14 cellular contexts compared by ENCODE assay signal in genomic region chr2:226994775-226995174, GRCh38.
DNase-seq lines count a peak whose midpoint lies in the region; ATAC-seq and TF ChIP-seq lines count a peak whose summit lies in the region.
"Had no signal": no experiment of that assay in that cellular context is flagged by ENCODE, and none has a peak within 500 bp of the region (broad histone marks: within the 10 kb centered on the region; RNA-seq: fewer than 3 reads in every experiment).

No MANE protein-coding gene starts in this region.

- peak; percentile 21 for TF ChIP-seq CTCF in GM12873 (IDR thresholded peaks at IDR 0.05; ENCODE audit: insufficient read depth, low read depth, low read length, missing control alignments)
- peak; percentile 27; the same call in 1 of the 2 replicates for TF ChIP-seq CTCF in Panc1 (IDR thresholded peaks at IDR 0.05)
- peak; percentile 34 for TF ChIP-seq CTCF in neural crest cell (conservative IDR thresholded peaks at IDR 0.05)
- no peak for TF ChIP-seq CTCF in upper lobe of left lung (IDR thresholded peaks at IDR 0.05)
- no peak for TF ChIP-seq CTCF in WERI-Rb-1 (IDR thresholded peaks at IDR 0.05; ENCODE audit: low read depth, low read length)

- WGBS in upper lobe of left lung, 2 donors: 92 to 93% methylated on average over 4 of the region's 4 CpGs

- no peak overlapping the region for H3K4me3 ChIP-seq in Panc1 (ENCODE audit: low read depth in 2 of 2, low read length in 2 of 2)
- H3K4me3 ChIP-seq in upper lobe of left lung: no peak overlapping the region
- no peak overlapping the region for H3K4me3 ChIP-seq in WERI-Rb-1 (ENCODE audit: low read depth, low read length)
- H3K4me3 ChIP-seq: A549 had no signal

- intact Hi-C loops in Panc1 (cut with micrococcal nuclease; ENCODE audit: unreplicated experiment): no loop called here

- ATAC-seq in Panc1: no peak
- ATAC-seq in upper lobe of left lung (ENCODE audit: low FRiP score in 2 of 2): no peak
- ATAC-seq: effector memory CD8-positive, alpha-beta T cell had no signal

- DNase-seq in NCI-H82 (lab: John Stamatoyannopoulos, UW) (peak; percentile 24), NCI-H82 treated with DMSO at 0.1 percent for 48 hours (lab: John Stamatoyannopoulos, UW; ENCODE audit: unreplicated experiment) (no peak), Panc1 (ENCODE audit: low read depth, low spot score) (no peak), neural crest cell (ENCODE audit: low read depth, low spot score) (no peak), upper lobe of left lung (no peak), WERI-Rb-1 (no peak), amygdala (lab: John Stamatoyannopoulos, UW) (no peak)
- DNase-seq: activated naive CD4-positive, alpha-beta T cell; effector memory CD8-positive, alpha-beta T cell; MV-4-11; naive B cell; retina had no signal

- no peaks in the 10 kb centered on the region for H3K27me3 Mint-ChIP-seq in neural crest cell (ENCODE audit: low read depth)
- H3K27me3 Mint-ChIP-seq: effector memory CD8-positive, alpha-beta T cell; naive B cell had no signal

- H3K27ac Mint-ChIP-seq in neural crest cell (ENCODE audit: unreplicated experiment): no peak overlapping the region

- peaks cover 8% of the 10 kb centered on the region for H3K4me1 Mint-ChIP-seq in neural crest cell
- H3K4me1 Mint-ChIP-seq: naive B cell had no signal

- no peak for TF ChIP-seq EP300 in upper lobe of left lung (IDR thresholded peaks at IDR 0.05)

- POLR2A ChIA-PET in Panc1 (lab: Charles Lee): no interaction called here

- no peak for TF ChIP-seq POLR2A in upper lobe of left lung (IDR thresholded peaks at IDR 0.05)

- H3K36me3 ChIP-seq in Panc1 (ENCODE audit: control insufficient read depth, insufficient read depth, low read length) (no peaks in the 10 kb centered on the region), upper lobe of left lung (peaks cover 0 to 9% (median 0%) of the 10 kb centered on the region in 4 donors), WERI-Rb-1 (no peaks in the 10 kb centered on the region)

- CTCF ChIA-PET in Panc1 (lab: Charles Lee): no interaction called here

- peaks cover 18% of the 10 kb centered on the region for H3K36me3 Mint-ChIP-seq in neural crest cell (ENCODE audit: low read depth)

- BruUV-seq in Panc1 (replicated peaks; lab: Mats Ljungman, UMichigan): no TSS peak

- no peak overlapping the region for H3K27ac ChIP-seq in Panc1 (ENCODE audit: low read length)
- H3K27ac ChIP-seq in upper lobe of left lung: no peak overlapping the region
- no peak overlapping the region for H3K27ac ChIP-seq in WERI-Rb-1

- H3K4me1 ChIP-seq in Panc1 (ENCODE audit: control insufficient read depth, insufficient read depth, low read length) (no peaks in the 10 kb centered on the region), upper lobe of left lung (no peaks in the 10 kb centered on the region)

- no peak overlapping the region for H3K4me3 Mint-ChIP-seq in neural crest cell
- H3K4me3 Mint-ChIP-seq: effector memory CD8-positive, alpha-beta T cell; naive B cell had no signal

- in situ Hi-C loops in Panc1 (cut with HindIII; ENCODE audit: low pct_unique_long_range_greater_than_20kb, low sequenced_read_pairs): no loop called here

- H3K9me3 ChIP-seq in Panc1 (ENCODE audit: control insufficient read depth, insufficient read depth, low read depth, low read length) (no peaks in the 10 kb centered on the region), upper lobe of left lung (no peaks in the 10 kb centered on the region), WERI-Rb-1 (ENCODE audit: severe bottlenecking) (no peaks in the 10 kb centered on the region)
- H3K9me3 ChIP-seq: A549 had no signal

- H3K27me3 ChIP-seq in Panc1 (ENCODE audit: control insufficient read depth, insufficient read depth, low read length) (no peaks in the 10 kb centered on the region), upper lobe of left lung (no peaks in the 10 kb centered on the region), WERI-Rb-1 (ENCODE audit: insufficient read depth, low read depth, severe bottlenecking) (no peaks in the 10 kb centered on the region)

- H3K9me3 Mint-ChIP-seq in neural crest cell: no peaks in the 10 kb centered on the region
- H3K9me3 Mint-ChIP-seq: effector memory CD8-positive, alpha-beta T cell had no signal

Comparison
In these comparisons a context has a peak if more than half of its experiments do, and no peak if none do; other contexts are left out.
1. CTCF ChIP-seq: peak in GM12873 (single experiment), Panc1 (single experiment) and neural crest cell (single experiment); none in upper lobe of left lung (0 of 6) and WERI-Rb-1 (single experiment).